ENCODE assay signal across 8 cellular contexts in the genomic region with DNA sequence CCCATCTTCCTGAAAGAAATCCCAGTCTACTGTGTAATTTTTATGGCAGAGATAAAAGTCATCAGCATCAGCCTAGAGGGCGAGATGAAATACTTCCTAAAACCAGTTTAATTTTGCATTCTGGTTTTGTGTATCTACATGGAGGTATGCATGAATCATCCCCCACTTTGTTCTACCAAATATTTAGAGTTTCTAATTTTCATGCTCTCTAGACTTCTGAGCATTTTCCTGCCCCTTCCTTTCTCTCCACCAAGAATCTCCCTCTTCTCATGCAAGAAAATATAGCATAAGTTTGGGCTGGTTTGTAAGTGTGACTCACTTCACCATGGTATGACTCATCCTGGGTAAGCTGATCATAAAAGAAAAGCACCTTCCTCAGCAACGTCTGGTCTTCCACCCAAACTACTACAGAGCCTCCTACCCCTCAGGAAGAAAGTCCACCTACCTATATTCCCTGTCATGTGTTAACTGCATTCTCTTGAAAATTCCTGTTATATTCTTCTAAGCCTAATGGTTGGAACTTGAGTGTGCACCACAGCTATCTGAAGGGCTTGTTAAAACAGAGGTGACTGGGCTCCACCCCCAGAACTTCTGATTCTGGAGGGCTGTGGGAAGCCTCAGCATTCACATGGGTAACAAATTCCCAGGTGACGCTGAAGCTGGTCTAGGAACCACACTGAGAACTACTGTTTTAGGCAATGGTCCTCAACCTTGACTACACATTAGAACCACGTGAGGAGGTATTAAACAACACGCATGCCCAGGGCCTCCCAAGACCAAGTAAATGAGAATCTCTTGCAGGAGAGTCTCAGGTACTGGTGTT. TPM values are rescaled to one million over a fixed set of nuclear protein-coding genes. Genes with fewer than 3 reads are reported as not detected.
DNase-seq lines count a peak whose midpoint lies in the region; ATAC-seq, FAIRE-seq and TF ChIP-seq lines count a peak whose summit lies in the region.

No MANE protein-coding gene starts in this region.

- TF ChIP-seq CTCF in brain microvascular endothelial cell (IDR thresholded peaks at IDR 0.05; ENCODE audit: low read depth, low read length, missing control alignments) (no peak), D721Med (IDR thresholded peaks at IDR 0.05; ENCODE audit: insufficient read depth, missing control alignments) (no peak)

- in situ Hi-C loops in brain microvascular endothelial cell (cut with HindIII; ENCODE audit: low pct_ligation_motif_present, low sequenced_read_pairs) = no loop called here

- intact Hi-C loops in sciatic nerve (cut with DNase I) = no loop called here

- H3K27me3 ChIP-seq in brain microvascular endothelial cell (replicated peaks) = no peaks in the 10 kb centered on the region

- no peaks in the 10 kb centered on the region for H3K36me3 Mint-ChIP-seq in stimulated activated naive CD8-positive, alpha-beta T cell treated with anti-CD3 and anti-CD28 coated beads, Interleukin-15, Interleukin-2, amounts not matched to agents 100 ng/mL and 50 ng/mL, for 24 hours (ENCODE audit: low read depth)

- H3K4me3 ChIP-seq in brain microvascular endothelial cell (ENCODE audit: low read depth, low read length) = no peak overlapping the region

- peak overlapping the region; percentile 12 for H3K4me3 Mint-ChIP-seq in stimulated activated naive CD8-positive, alpha-beta T cell treated with anti-CD3 and anti-CD28 coated beads, Interleukin-15, Interleukin-2, amounts not matched to agents 100 ng/mL and 50 ng/mL, for 24 hours

- H3K27ac Mint-ChIP-seq in stimulated activated naive CD8-positive, alpha-beta T cell treated with anti-CD3 and anti-CD28 coated beads, Interleukin-15, Interleukin-2, amounts not matched to agents 100 ng/mL and 50 ng/mL, for 24 hours = peak overlapping the region; percentile 21

- DNase-seq in GM04503 (ENCODE audit: low read depth) (peak; percentile 35), M059J (ENCODE audit: low read depth) (peak; percentile 91), brain microvascular endothelial cell (peak; percentile 88), cerebellum (ENCODE audit: low spot score) (no peak), sciatic nerve (ENCODE audit: low spot score) (no peak), D721Med (ENCODE audit: insufficient read length, low spot score) (no peak)

- FAIRE-seq in D721Med (lab: Jason Lieb, UNC) = no peak

- H3K27me3 Mint-ChIP-seq in stimulated activated naive CD8-positive, alpha-beta T cell treated with anti-CD3 and anti-CD28 coated beads, Interleukin-15, Interleukin-2, amounts not matched to agents 100 ng/mL and 50 ng/mL, for 24 hours = peaks cover 7% of the 10 kb centered on the region

- H3K36me3 ChIP-seq in brain microvascular endothelial cell (replicated peaks) = no peaks in the 10 kb centered on the region

- H3K27ac ChIP-seq in brain microvascular endothelial cell = peak overlapping the region; percentile 51

- no peaks in the 10 kb centered on the region for H3K9me3 Mint-ChIP-seq in stimulated activated naive CD8-positive, alpha-beta T cell treated with anti-CD3 and anti-CD28 coated beads, Interleukin-15, Interleukin-2, amounts not matched to agents 100 ng/mL and 50 ng/mL, for 24 hours

- ATAC-seq in GM21786 (IDR thresholded peaks at IDR 0.05; ENCODE audit: unreplicated experiment) = peak; percentile 93
- ATAC-seq in sciatic nerve = no peak

- H3K4me1 Mint-ChIP-seq in stimulated activated naive CD8-positive, alpha-beta T cell treated with anti-CD3 and anti-CD28 coated beads, Interleukin-15, Interleukin-2, amounts not matched to agents 100 ng/mL and 50 ng/mL, for 24 hours (ENCODE audit: low read depth) = peaks cover 32% of the 10 kb centered on the region

RNA-seq across cellular contexts. Expression of a gene that starts 37.4 kb away (rescaled TPM):
- total RNA-seq in M059J (2014; rRNA removed; shearing (Covaris generic)) = 0.47 and 1.4 TPM in 2 replicates
- 45.1 TPM for total RNA-seq in cerebellum
- total RNA-seq in sciatic nerve = 9.3 TPM

Comparison
In these comparisons a context has a peak if more than half of its experiments do, and no peak if none do; other contexts are left out.
1. DNase-seq: peak in GM04503 (single experiment), M059J (single experiment) and brain microvascular endothelial cell (single experiment); none in cerebellum (single experiment), sciatic nerve (single experiment) and D721Med (single experiment).